Comparison of ENCODE assay signal across 16 cellular contexts in genomic region chr3:71191031-71191482, GRCh38.
DNase-seq lines count a peak whose midpoint lies in the region; TF ChIP-seq lines count a peak whose summit lies in the region.
"Had no signal": no experiment of that assay in that cellular context is flagged by ENCODE, and none has a peak within 500 bp of the region (broad histone marks: within the 10 kb centered on the region; RNA-seq: fewer than 3 reads in every experiment).

No MANE protein-coding gene starts in this region.

- no peaks in the 10 kb centered on the region for H3K27me3 ChIP-seq in H7 (ENCODE audit: control insufficient read depth, insufficient read depth, low read length)
- H3K27me3 ChIP-seq: neural progenitor cell had no signal

- H3K9me3 Mint-ChIP-seq in activated T-cell treated with anti-CD3 and anti-CD28 coated beads, Interleukin-2, amount 50 U/mL, for 24 hours = no peaks in the 10 kb centered on the region
- H3K9me3 Mint-ChIP-seq in chondrocyte (ENCODE audit: low read depth) (no peaks in the 10 kb centered on the region), nephron progenitor cell (no peaks in the 10 kb centered on the region)
- H3K9me3 Mint-ChIP-seq: neural progenitor cell had no signal

- TF ChIP-seq CTCF in chondrocyte (IDR thresholded peaks at IDR 0.05) (no peak), nephron progenitor cell (IDR thresholded peaks at IDR 0.05) (no peak)

- H3K27ac Mint-ChIP-seq in activated T-cell treated with anti-CD3 and anti-CD28 coated beads, Interleukin-2, amount 50 U/mL, for 24 hours = peak overlapping the region; percentile 96
- H3K27ac Mint-ChIP-seq in chondrocyte (ENCODE audit: unreplicated experiment) (peak overlapping the region; percentile 50), nephron progenitor cell (peak overlapping the region; percentile 49)
- H3K27ac Mint-ChIP-seq: activated T-helper 17 cell treated with anti-CD3 and anti-CD28 coated beads, Interleukin-2, amount 50 U/mL, for 72 hours; neural progenitor cell had no signal

- peaks cover 92% of the 10 kb centered on the region for H3K4me1 Mint-ChIP-seq in activated T-cell treated with anti-CD3 and anti-CD28 coated beads, Interleukin-2, amount 50 U/mL, for 24 hours (ENCODE audit: low read depth)
- H3K4me1 Mint-ChIP-seq in chondrocyte (ENCODE audit: low read depth) (peaks cover 66% of the 10 kb centered on the region), nephron progenitor cell (peaks cover 67% of the 10 kb centered on the region)

- H3K36me3 Mint-ChIP-seq in activated T-cell treated with anti-CD3 and anti-CD28 coated beads, Interleukin-2, amount 50 U/mL, for 24 hours (ENCODE audit: low read depth) = peaks cover 85% of the 10 kb centered on the region
- H3K36me3 Mint-ChIP-seq in chondrocyte (ENCODE audit: low read depth) (peaks cover 4% of the 10 kb centered on the region), nephron progenitor cell (ENCODE audit: low read depth) (peaks cover 27% of the 10 kb centered on the region)

- H3K4me3 ChIP-seq in H7 (ENCODE audit: insufficient read depth, low read depth, low read length) = no peak overlapping the region
- H3K4me3 ChIP-seq: neural progenitor cell had no signal

- H3K36me3 ChIP-seq in H7 (replicated peaks; ENCODE audit: control insufficient read depth, insufficient read depth, low read length) = no peaks in the 10 kb centered on the region
- H3K36me3 ChIP-seq: neural progenitor cell had no signal

- no peaks in the 10 kb centered on the region for H3K27me3 Mint-ChIP-seq in activated T-cell treated with anti-CD3 and anti-CD28 coated beads, Interleukin-2, amount 50 U/mL, for 24 hours
- H3K27me3 Mint-ChIP-seq in chondrocyte (ENCODE audit: low read depth) (no peaks in the 10 kb centered on the region), nephron progenitor cell (ENCODE audit: low read depth, poor library complexity) (no peaks in the 10 kb centered on the region)
- H3K27me3 Mint-ChIP-seq: activated T-helper 17 cell treated with anti-CD3 and anti-CD28 coated beads, Interleukin-2, amount 50 U/mL, for 72 hours had no signal

- no peak for DNase-seq in activated T-cell treated with anti-CD3 and anti-CD28 coated beads, Interleukin-2, amount 50 U/mL, for 24 hours
- DNase-seq in activated T-cell treated with anti-CD3 and anti-CD28 coated beads for 4 hours (no peak), HuH-7 (ENCODE audit: low spot score) (peak; percentile 30), chondrocyte (ENCODE audit: low spot score) (no peak), nephron progenitor cell (no peak), NCI-H524 (lab: John Stamatoyannopoulos, UW) (no peak), NOMO-1 (lab: John Stamatoyannopoulos, UW; ENCODE audit: unreplicated experiment in 2 of 2) (no peak), H7 (no peak)
- DNase-seq: activated CD4-positive, alpha-beta T cell treated with anti-CD3 and anti-CD28 coated beads, Interleukin-2, amount 50 U/mL, for 4 hours; cortex of kidney; GOT3; NCI-H187 treated with DMSO at 0.1 percent for 48 hours; NCI-H69; right cardiac atrium had no signal

- H3K4me3 Mint-ChIP-seq in activated T-cell treated with anti-CD3 and anti-CD28 coated beads, Interleukin-2, amount 50 U/mL, for 24 hours = no peak overlapping the region
- H3K4me3 Mint-ChIP-seq in chondrocyte (ENCODE audit: unreplicated experiment) (no peak overlapping the region), nephron progenitor cell (no peak overlapping the region)
- H3K4me3 Mint-ChIP-seq: activated T-helper 17 cell treated with anti-CD3 and anti-CD28 coated beads, Interleukin-2, amount 50 U/mL, for 72 hours; neural progenitor cell had no signal
